In the genomic region with DNA sequence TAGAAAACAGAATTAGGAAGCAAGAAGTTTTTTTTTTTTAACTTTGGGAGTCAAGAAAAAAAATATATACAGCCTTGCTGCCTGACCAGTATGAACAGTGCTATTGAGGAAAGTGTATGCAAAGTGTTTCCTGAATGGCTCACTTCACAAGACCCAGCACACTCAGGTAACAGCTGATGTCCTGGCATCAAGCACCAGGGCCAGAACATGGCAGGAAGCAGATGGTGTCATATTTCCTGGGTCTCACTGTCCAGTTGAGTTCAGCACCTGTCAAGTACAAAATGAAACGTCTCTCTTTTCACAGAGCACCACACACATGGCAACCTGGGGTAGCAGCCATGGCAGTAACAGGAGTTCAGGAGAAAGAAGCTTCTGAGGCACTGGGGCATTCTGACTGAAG, we compare ENCODE assay signal across 13 cellular contexts.
DNase-seq lines count a peak whose midpoint lies in the region; ATAC-seq and TF ChIP-seq lines count a peak whose summit lies in the region.
"Had no signal": no experiment of that assay in that cellular context is flagged by ENCODE, and none has a peak within 500 bp of the region (broad histone marks: within the 10 kb centered on the region; RNA-seq: fewer than 3 reads in every experiment).

No MANE protein-coding gene starts in this region.

- ATAC-seq in GM21390 (IDR thresholded peaks at IDR 0.05; ENCODE audit: unreplicated experiment) (peak; percentile 66), body of pancreas (peak; percentile 15), GM19395 (IDR thresholded peaks at IDR 0.05; ENCODE audit: unreplicated experiment) (no peak), HG03159 (IDR thresholded peaks at IDR 0.05; ENCODE audit: unreplicated experiment) (no peak)
- ATAC-seq: effector memory CD8-positive, alpha-beta T cell; left cardiac atrium had no signal

- TF ChIP-seq CTCF in GM12864 (IDR thresholded peaks at IDR 0.05; ENCODE audit: low read depth, low read length, missing control alignments), result no peak
- TF ChIP-seq CTCF in body of pancreas (IDR thresholded peaks at IDR 0.05), result no peak
- no peak for TF ChIP-seq CTCF in GM13977 (IDR thresholded peaks at IDR 0.05; ENCODE audit: extremely low read depth, insufficient read depth, missing control alignments)

- TF ChIP-seq POLR2A in body of pancreas (IDR thresholded peaks at IDR 0.05), result no peak

- H3K36me3 ChIP-seq in body of pancreas (replicated peaks in 1 of 2; ENCODE audit: insufficient read depth in 1 of 2, low read depth in 2 of 2), result no peaks in the 10 kb centered on the region

- no peak overlapping the region for H3K27ac ChIP-seq in body of pancreas
- H3K27ac ChIP-seq: HL-60 had no signal

- 10 to 45% methylated on average over 1 of the region's 1 CpG for WGBS in body of pancreas, 2 donors

- in situ Hi-C loops in GM13977 (cut with MboI; ENCODE audit: low pct_unique_long_range_greater_than_20kb, low sequenced_read_pairs, unreplicated experiment), result no loop called here

- H3K4me1 ChIP-seq in body of pancreas, result no peaks in the 10 kb centered on the region

- H3K27me3 ChIP-seq in body of pancreas, result no peaks in the 10 kb centered on the region

- H3K4me3 ChIP-seq in GM12864 (ENCODE audit: low read depth, low read length), result no peak overlapping the region
- H3K4me3 ChIP-seq in body of pancreas, result no peak overlapping the region

- DNase-seq in GM12864 (ENCODE audit: low read depth) (peak; percentile 3), NCI-H146 treated with DMSO at 0.1 percent for 48 hours (lab: John Stamatoyannopoulos, UW; ENCODE audit: unreplicated experiment) (peak; percentile 76), body of pancreas (peak in 2 of 4 donors; percentile 26 to 30), GM13977 (ENCODE audit: low spot score) (no peak)
- DNase-seq in stimulated activated CD4-positive, alpha-beta T cell treated with anti-CD3 and anti-CD28 coated beads, Interleukin-2, amount 100 ng/mL, for 24 hours, result no peak
- DNase-seq: activated CD4-positive, alpha-beta T cell treated with anti-CD3 and anti-CD28 coated beads for 4 hours; CD4-positive, CD25-positive, alpha-beta regulatory T cell; effector memory CD8-positive, alpha-beta T cell; left cardiac atrium had no signal

- intact Hi-C loops in body of pancreas (cut with DNase I), result no loop called here

- no peaks in the 10 kb centered on the region for H3K9me3 ChIP-seq in body of pancreas

Comparison
In these comparisons a context has a peak if more than half of its experiments do, and no peak if none do; other contexts are left out.
1. DNase-seq: peak in GM12864 (single experiment) and NCI-H146 treated with DMSO at 0.1 percent for 48 hours (single experiment); none in GM13977 (single experiment) and stimulated activated CD4-positive, alpha-beta T cell treated with anti-CD3 and anti-CD28 coated beads, Interleukin-2, amount 100 ng/mL, for 24 hours (0 of 2).
2. ATAC-seq: peak in GM21390 (single experiment) and body of pancreas (single experiment); none in GM19395 (single experiment) and HG03159 (single experiment).